Comparison of ENCODE assay signal across 27 cellular contexts in the genomic region with DNA sequence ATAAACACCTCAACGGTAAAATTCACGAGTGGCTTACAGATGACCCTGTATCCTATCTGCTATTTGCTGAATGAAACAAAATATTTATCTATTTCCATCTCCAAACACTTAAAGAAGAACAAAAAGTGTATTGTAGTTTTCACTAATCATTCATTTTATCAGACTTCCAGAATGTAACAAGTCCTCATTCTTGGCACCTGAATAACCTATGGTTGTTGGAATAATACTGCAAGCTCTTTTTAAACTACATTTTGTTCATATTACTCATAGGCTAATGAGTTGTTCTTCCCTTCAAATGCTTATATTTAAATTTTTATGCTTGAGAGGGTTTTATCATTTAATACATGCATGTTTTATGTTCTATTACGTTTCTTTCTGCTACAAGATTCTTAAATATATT.
"Had no signal": no experiment of that assay in that cellular context is flagged by ENCODE, and none has a peak within 500 bp of the region (broad histone marks: within the 10 kb centered on the region; RNA-seq: fewer than 3 reads in every experiment).

No MANE protein-coding gene starts in this region.

- H3K36me3 ChIP-seq: ascending aorta had no signal

- H3K27me3 ChIP-seq: ascending aorta had no signal

- H3K4me3 ChIP-seq: ascending aorta had no signal

- FAIRE-seq: colon, TTC549 had no signal

- H3K9me3 ChIP-seq: ascending aorta had no signal

- DNase-seq: activated B cell treated with CpG ODN at 0.5 μM for 24 hours; activated CD4-positive, alpha-beta memory T cell treated with anti-CD3 and anti-CD28 coated beads, Interleukin-2, amount 10 ng/mL, durations not matched to agents 7 days and 5 days; activated CD4-positive, alpha-beta T cell treated with anti-CD3 and anti-CD28 coated beads for 4 hours; activated CD4-positive, alpha-beta T cell treated with anti-CD3 and anti-CD28 coated beads, Interleukin-2, amount 10 ng/mL, durations not matched to agents 7 days and 5 days; activated CD4-positive, alpha-beta T cell treated with anti-CD3 and anti-CD28 coated beads, Interleukin-2, amount 50 U/mL, for 48 hours; activated CD4-positive, CD25-positive, alpha-beta regulatory T cell treated with anti-CD3 and anti-CD28 coated beads, Interleukin-2, amount 50 U/mL, for 72 hours; activated CD8-positive, alpha-beta memory T cell treated with anti-CD3 and anti-CD28 coated beads for 24 hours; activated CD8-positive, alpha-beta memory T cell treated with anti-CD3 and anti-CD28 coated beads, Interleukin-2, amount 10 ng/mL, durations not matched to agents 7 days and 5 days; activated CD8-positive, alpha-beta memory T cell treated with anti-CD3 and anti-CD28 coated beads, Interleukin-2, amount 50 U/mL, for 48 hours; activated CD8-positive, alpha-beta T cell treated with anti-CD3 and anti-CD28 coated beads, Interleukin-2, amount 10 ng/mL, durations not matched to agents 7 days and 5 days; activated effector memory CD4-positive, alpha-beta T cell treated with Interleukin-2 at 50 U/mL for 16 hours; activated gamma-delta T cell; activated naive CD4-positive, alpha-beta T cell treated with anti-CD3 and anti-CD28 coated beads, Interleukin-2, amount 10 ng/mL, durations not matched to agents 7 days and 5 days; activated naive CD4-positive, alpha-beta T cell treated with Interleukin-2 at 50 U/mL for 16 hours; activated naive CD8-positive, alpha-beta T cell treated with anti-CD3 and anti-CD28 coated beads, Interleukin-2, amount 10 ng/mL, durations not matched to agents 7 days and 5 days; activated naive CD8-positive, alpha-beta T cell treated with anti-CD3 and anti-CD28 coated beads, Interleukin-2, amount 50 U/mL, for 24 hours; activated T-cell treated with anti-CD3 and anti-CD28 coated beads, Interleukin-2, amount 50 U/mL, for 24 hours; activated T-cell treated with anti-CD3 and anti-CD28 coated beads, Interleukin-2, amount 50 U/mL, for 48 hours; amygdala; anterior cingulate cortex; central memory CD4-positive, alpha-beta T cell; T-helper 2 cell; T-helper 9 cell had no signal

- H3K27ac ChIP-seq: ascending aorta, VCaP had no signal

- H3K4me1 ChIP-seq: ascending aorta had no signal
